ENCODE assay signal across 9 cellular contexts in genomic region chr4:40228497-40229365, GRCh38. TPM values are rescaled to one million over a fixed set of nuclear protein-coding genes. Genes with fewer than 3 reads are reported as not detected.
A peak's percentile ranks its signal among the peaks of the same experiment; 100 is the strongest.
DNase-seq lines count a peak whose midpoint lies in the region; ATAC-seq, FAIRE-seq and TF ChIP-seq lines count a peak whose summit lies in the region.
"Had no signal": no experiment of that assay in that cellular context is flagged by ENCODE, and none has a peak within 500 bp of the region (broad histone marks: within the 10 kb centered on the region; RNA-seq: fewer than 3 reads in every experiment).

No MANE protein-coding gene starts in this region.

- no peaks in the 10 kb centered on the region for H3K4me1 ChIP-seq in kidney (ENCODE audit: control insufficient read depth in 1 of 2, insufficient read depth in 1 of 2, low read depth in 1 of 2, low read length in 2 of 2)
- H3K4me1 ChIP-seq: Caco-2 had no signal

- no peak overlapping the region for H3K4me3 ChIP-seq in HFF-Myc (replicated peaks; ENCODE audit: low read depth, low read length)
- no peak overlapping the region for H3K4me3 ChIP-seq in kidney (ENCODE audit: low read length in 2 of 2)

- H3K9me3 ChIP-seq in kidney (ENCODE audit: control insufficient read depth in 1 of 2, low read length in 2 of 2): no peaks in the 10 kb centered on the region
- H3K9me3 ChIP-seq: Caco-2 had no signal

- H3K27ac Mint-ChIP-seq in activated CD4-positive, alpha-beta T cell treated with anti-CD3 and anti-CD28 coated beads, Interleukin-2, amount 10 ng/mL, durations not matched to agents 24 days and 14 days: peak overlapping the region; percentile 98

- no peaks in the 10 kb centered on the region for H3K36me3 ChIP-seq in kidney (ENCODE audit: control insufficient read depth in 1 of 2, insufficient read depth in 2 of 2, low read length in 2 of 2)

- peaks cover 76% of the 10 kb centered on the region for H3K4me1 Mint-ChIP-seq in activated CD4-positive, alpha-beta T cell treated with anti-CD3 and anti-CD28 coated beads, Interleukin-2, amount 10 ng/mL, durations not matched to agents 24 days and 14 days

- intact Hi-C loops in activated CD4-positive, alpha-beta T cell treated with anti-CD3 and anti-CD28 coated beads, Interleukin-2, amount 10 ng/mL, durations not matched to agents 24 days and 14 days (cut with micrococcal nuclease): loop anchor here (1.0 to 5.0 kb wide), 9 partner anchors 23 to 494 kb away; partner anchors contain the start of gene N4BP2
- intact Hi-C loops in kidney (cut with DNase I): no loop called here

- H3K27ac ChIP-seq in kidney (ENCODE audit: low read depth in 2 of 2, low read length in 2 of 2): no peak overlapping the region

- TF ChIP-seq CTCF in HFF-Myc (IDR thresholded peaks at IDR 0.05; ENCODE audit: low read depth, low read length, missing control alignments) (peak; percentile 46), kidney (IDR thresholded peaks at IDR 0.05; ENCODE audit: borderline replicate concordance, extremely low read depth, insufficient read depth) (peak; percentile 18)

- H3K27me3 Mint-ChIP-seq in activated CD4-positive, alpha-beta T cell treated with anti-CD3 and anti-CD28 coated beads, Interleukin-2, amount 10 ng/mL, durations not matched to agents 24 days and 14 days: no peaks in the 10 kb centered on the region

- peak overlapping the region; percentile 82 for H3K4me3 Mint-ChIP-seq in activated CD4-positive, alpha-beta T cell treated with anti-CD3 and anti-CD28 coated beads, Interleukin-2, amount 10 ng/mL, durations not matched to agents 24 days and 14 days

- H3K36me3 Mint-ChIP-seq in activated CD4-positive, alpha-beta T cell treated with anti-CD3 and anti-CD28 coated beads, Interleukin-2, amount 10 ng/mL, durations not matched to agents 24 days and 14 days (ENCODE audit: low read depth): peaks cover 66% of the 10 kb centered on the region

- no peak overlapping the region for H3K9ac ChIP-seq in kidney (ENCODE audit: low read length in 2 of 2)

- ATAC-seq in SK-N-SH treated with all-trans-retinoic acid at 6 μM for 48 hours: peak; percentile 44; the same call in 1 of the 3 replicates

- no peak for FAIRE-seq in kidney (lab: Jason Lieb, UNC)

- peak; percentile 80 for DNase-seq in activated CD4-positive, alpha-beta T cell treated with anti-CD3 and anti-CD28 coated beads, Interleukin-2, amount 10 ng/mL, durations not matched to agents 24 days and 14 days
- DNase-seq in activated CD4-positive, alpha-beta T cell treated with anti-CD3 and anti-CD28 coated beads for 1 hour: no peak
- no peak for DNase-seq in HFF-Myc (ENCODE audit: extremely low read depth, low read depth)
- no peak for DNase-seq in kidney
- no peak for DNase-seq in effector CD8-positive, alpha-beta T cell (lab: John Stamatoyannopoulos, UW)
- DNase-seq in islet precursor cell: no peak
- no peak for DNase-seq in central memory CD4-positive, alpha-beta T cell

- H3K9me3 Mint-ChIP-seq in activated CD4-positive, alpha-beta T cell treated with anti-CD3 and anti-CD28 coated beads, Interleukin-2, amount 10 ng/mL, durations not matched to agents 24 days and 14 days: peaks cover 4% of the 10 kb centered on the region

TF ChIP-seq in SK-N-SH treated with all-trans-retinoic acid at 6 μM for 48 hours, 23 proteins besides CTCF, POLR2A, EP300 and RAD21:
- no peak for TF ChIP-seq ZNF70 (CRISPR knock-in tag; IDR thresholded peaks at IDR 0.05)
- no peak for TF ChIP-seq GLIS3 (CRISPR knock-in tag; IDR thresholded peaks at IDR 0.05)
- no peak for TF ChIP-seq CREB5 (CRISPR knock-in tag; IDR thresholded peaks at IDR 0.05; ENCODE audit: low read depth)
- no peak for TF ChIP-seq TCF4 (CRISPR knock-in tag; IDR thresholded peaks at IDR 0.05; ENCODE audit: borderline replicate concordance)
- TF ChIP-seq ARNTL (CRISPR knock-in tag; IDR thresholded peaks at IDR 0.05; ENCODE audit: borderline replicate concordance, low read depth): no peak

RNA-seq across cellular contexts. Expression of gene RHOH, which starts 31.9 kb away (rescaled TPM):
- total RNA-seq in activated CD4-positive, alpha-beta T cell treated with anti-CD3 and anti-CD28 coated beads, Interleukin-2, amount 10 ng/mL, durations not matched to agents 24 days and 14 days: 98.1 and 107 TPM in 2 replicates
- total RNA-seq in kidney: 14.1 TPM
- 0.17 TPM for polyA plus RNA-seq in kidney (ENCODE audit: insufficient read depth, low read depth, low replicate concordance)
- total RNA-seq: Caco-2 had no signal
